1 cellular context compared by ENCODE assay signal in genomic region chr3:14468621-14468981, GRCh38.
TF ChIP-seq lines count a peak whose summit lies in the region.

No MANE protein-coding gene starts in this region.

TF ChIP-seq in HepG2, 621 proteins besides CTCF, POLR2A, EP300 and RAD21:
- TF ChIP-seq ZNF687 (CRISPR knock-in tag; IDR thresholded peaks at IDR 0.05) (0 out of 2 replicates have a peak, but pooled peaks have one; percentile 9), TFE3 (CRISPR knock-in tag; IDR thresholded peaks at IDR 0.05) (no peak), ZNF292 (CRISPR knock-in tag; IDR thresholded peaks at IDR 0.05; ENCODE audit: borderline replicate concordance, low read depth) (no peak)
